ENCODE assay signal across 21 cellular contexts in genomic region chr3:124631727-124632126, GRCh38.
DNase-seq lines count a peak whose midpoint lies in the region; ATAC-seq and TF ChIP-seq lines count a peak whose summit lies in the region.
"Had no signal": no experiment of that assay in that cellular context is flagged by ENCODE, and none has a peak within 500 bp of the region (broad histone marks: within the 10 kb centered on the region; RNA-seq: fewer than 3 reads in every experiment).

No MANE protein-coding gene starts in this region.

- no peaks in the 10 kb centered on the region for H3K4me1 Mint-ChIP-seq in CD8-positive, alpha-beta memory T cell

- no peaks in the 10 kb centered on the region for H3K9me3 Mint-ChIP-seq in CD8-positive, alpha-beta memory T cell
- H3K9me3 Mint-ChIP-seq: CD8-positive, alpha-beta T cell had no signal

- H3K4me3 ChIP-seq in SJCRH30 (no peak overlapping the region), stomach (no peak overlapping the region)
- no peak overlapping the region for H3K4me3 ChIP-seq in CD8-positive, alpha-beta memory T cell (ENCODE audit: low read length)
- H3K4me3 ChIP-seq: GM23248, MG63 had no signal

- no peak for TF ChIP-seq POLR2A in stomach (IDR thresholded peaks at IDR 0.05)

- intact Hi-C loops in stomach (cut with DNase I; ENCODE audit: low total_unique reads), result no loop called here

- H3K36me3 ChIP-seq in SJCRH30 (no peaks in the 10 kb centered on the region), stomach (peaks cover 5 to 38% (median 25%) of the 10 kb centered on the region in 4 donors)
- no peaks in the 10 kb centered on the region for H3K36me3 ChIP-seq in CD8-positive, alpha-beta memory T cell (ENCODE audit: insufficient read depth, low read length)
- H3K36me3 ChIP-seq: MG63 had no signal

- TF ChIP-seq CTCF in stomach (IDR thresholded peaks at IDR 0.05), result no peak

- no peak overlapping the region for H3K27ac Mint-ChIP-seq in CD8-positive, alpha-beta memory T cell
- H3K27ac Mint-ChIP-seq: B cell; CD8-positive, alpha-beta T cell had no signal

- CTCF ChIA-PET in CD8-positive, alpha-beta memory T cell (lab: Charles Lee), result no interaction called here

- H3K27ac ChIP-seq in SJCRH30 (no peak overlapping the region), stomach (peak overlapping the region in 4 of 5 donors; percentile 11 to 58 (median 44))
- no peak overlapping the region for H3K27ac ChIP-seq in CD8-positive, alpha-beta memory T cell (ENCODE audit: low read depth, low read length)
- H3K27ac ChIP-seq: C4-2B, GM23248 had no signal

- H3K36me3 Mint-ChIP-seq in CD8-positive, alpha-beta memory T cell, result no peaks in the 10 kb centered on the region
- H3K36me3 Mint-ChIP-seq: CD8-positive, alpha-beta T cell had no signal

- ATAC-seq in SK-N-SH treated with all-trans-retinoic acid at 6 μM for 48 hours, result no peak
- ATAC-seq: CD8-positive, alpha-beta T cell had no signal

- H3K4me1 ChIP-seq in SJCRH30, result peaks cover 22% of the 10 kb centered on the region
- H3K4me1 ChIP-seq in stomach, result peaks cover 31 to 79% (median 60%) of the 10 kb centered on the region in 4 donors
- H3K4me1 ChIP-seq in CD8-positive, alpha-beta memory T cell (ENCODE audit: insufficient read depth, low read length), result no peaks in the 10 kb centered on the region

- no peaks in the 10 kb centered on the region for H3K27me3 ChIP-seq in SJCRH30
- no peaks in the 10 kb centered on the region for H3K27me3 ChIP-seq in stomach
- no peaks in the 10 kb centered on the region for H3K27me3 ChIP-seq in CD8-positive, alpha-beta memory T cell (ENCODE audit: insufficient read depth, low read length, poor library complexity, severe bottlenecking)
- H3K27me3 ChIP-seq: MG63 had no signal

- no peak overlapping the region for H3K4me3 Mint-ChIP-seq in CD8-positive, alpha-beta memory T cell
- H3K4me3 Mint-ChIP-seq: B cell; CD8-positive, alpha-beta T cell had no signal

- DNase-seq in NCI-H2171 treated with DMSO at 0.1 percent for 48 hours (lab: John Stamatoyannopoulos, UW) (peak; percentile 36), SJCRH30 (peak; percentile 41 to 63), myocyte (ENCODE audit: low read depth) (peak; percentile 10), stomach (no peak), midbrain (lab: John Stamatoyannopoulos, UW) (no peak)
- no peak for DNase-seq in CD8-positive, alpha-beta memory T cell
- DNase-seq: Calu3; CD8-positive, alpha-beta T cell; GM23248; H7; KBM-7; MG63; NCI-H2029; NCI-H226; NCI-H510A; NCI-H748 treated with DMSO at 0.1 percent for 48 hours; SIG-M5; SK-N-SH had no signal

- POLR2A ChIA-PET in CD8-positive, alpha-beta memory T cell (lab: Charles Lee), result no interaction called here

- no peaks in the 10 kb centered on the region; the same call in 1 of the 2 replicates for H3K9me3 ChIP-seq in SJCRH30 (replicated peaks)
- no peaks in the 10 kb centered on the region for H3K9me3 ChIP-seq in stomach
- no peaks in the 10 kb centered on the region for H3K9me3 ChIP-seq in CD8-positive, alpha-beta memory T cell (ENCODE audit: low read length)
- H3K9me3 ChIP-seq: MG63, SK-N-SH had no signal

- 50 to 78% (median 74%) methylated on average over 5 of the region's 5 CpGs for WGBS in stomach, 5 donors

- peaks cover 6 to 10% of the 10 kb centered on the region in 2 donors for H3K27me3 Mint-ChIP-seq in CD8-positive, alpha-beta memory T cell
- H3K27me3 Mint-ChIP-seq: B cell had no signal

- no peak for TF ChIP-seq EP300 in stomach (IDR thresholded peaks at IDR 0.05)

TF ChIP-seq in SK-N-SH treated with all-trans-retinoic acid at 6 μM for 48 hours, 23 proteins besides CTCF, POLR2A, EP300 and RAD21:
- TF ChIP-seq, protein P1, sequence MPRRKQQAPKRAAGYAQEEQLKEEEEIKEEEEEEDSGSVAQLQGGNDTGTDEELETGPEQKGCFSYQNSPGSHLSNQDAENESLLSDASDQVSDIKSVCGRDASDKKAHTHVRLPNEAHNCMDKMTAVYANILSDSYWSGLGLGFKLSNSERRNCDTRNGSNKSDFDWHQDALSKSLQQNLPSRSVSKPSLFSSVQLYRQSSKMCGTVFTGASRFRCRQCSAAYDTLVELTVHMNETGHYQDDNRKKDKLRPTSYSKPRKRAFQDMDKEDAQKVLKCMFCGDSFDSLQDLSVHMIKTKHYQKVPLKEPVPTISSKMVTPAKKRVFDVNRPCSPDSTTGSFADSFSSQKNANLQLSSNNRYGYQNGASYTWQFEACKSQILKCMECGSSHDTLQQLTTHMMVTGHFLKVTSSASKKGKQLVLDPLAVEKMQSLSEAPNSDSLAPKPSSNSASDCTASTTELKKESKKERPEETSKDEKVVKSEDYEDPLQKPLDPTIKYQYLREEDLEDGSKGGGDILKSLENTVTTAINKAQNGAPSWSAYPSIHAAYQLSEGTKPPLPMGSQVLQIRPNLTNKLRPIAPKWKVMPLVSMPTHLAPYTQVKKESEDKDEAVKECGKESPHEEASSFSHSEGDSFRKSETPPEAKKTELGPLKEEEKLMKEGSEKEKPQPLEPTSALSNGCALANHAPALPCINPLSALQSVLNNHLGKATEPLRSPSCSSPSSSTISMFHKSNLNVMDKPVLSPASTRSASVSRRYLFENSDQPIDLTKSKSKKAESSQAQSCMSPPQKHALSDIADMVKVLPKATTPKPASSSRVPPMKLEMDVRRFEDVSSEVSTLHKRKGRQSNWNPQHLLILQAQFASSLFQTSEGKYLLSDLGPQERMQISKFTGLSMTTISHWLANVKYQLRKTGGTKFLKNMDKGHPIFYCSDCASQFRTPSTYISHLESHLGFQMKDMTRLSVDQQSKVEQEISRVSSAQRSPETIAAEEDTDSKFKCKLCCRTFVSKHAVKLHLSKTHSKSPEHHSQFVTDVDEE (CRISPR knock-in tag; IDR thresholded peaks at IDR 0.05), result no peak
- TF ChIP-seq TOX (CRISPR knock-in tag; IDR thresholded peaks at IDR 0.05; ENCODE audit: borderline replicate concordance) (no peak), ZFP30 (CRISPR knock-in tag; IDR thresholded peaks at IDR 0.05) (no peak), ZNF565 (CRISPR knock-in tag; conservative IDR thresholded peaks at IDR 0.05; ENCODE audit: low read depth) (no peak), RARB (CRISPR knock-in tag; IDR thresholded peaks at IDR 0.05) (no peak), ZC3H10 (CRISPR knock-in tag; IDR thresholded peaks at IDR 0.05) (no peak), CSDC2 (CRISPR knock-in tag; IDR thresholded peaks at IDR 0.05) (no peak), ZFP3 (CRISPR knock-in tag; IDR thresholded peaks at IDR 0.05) (no peak), ZNF8 (CRISPR knock-in tag; IDR thresholded peaks at IDR 0.05) (no peak), TCF4 (CRISPR knock-in tag; IDR thresholded peaks at IDR 0.05; ENCODE audit: borderline replicate concordance) (no peak), SNAI2 (CRISPR knock-in tag; IDR thresholded peaks at IDR 0.05) (no peak), ISL1 (CRISPR knock-in tag; IDR thresholded peaks at IDR 0.05) (no peak), GLIS3 (CRISPR knock-in tag; IDR thresholded peaks at IDR 0.05) (no peak), OSR1 (CRISPR knock-in tag; IDR thresholded peaks at IDR 0.05) (no peak)
- TF ChIP-seq, protein P2, sequence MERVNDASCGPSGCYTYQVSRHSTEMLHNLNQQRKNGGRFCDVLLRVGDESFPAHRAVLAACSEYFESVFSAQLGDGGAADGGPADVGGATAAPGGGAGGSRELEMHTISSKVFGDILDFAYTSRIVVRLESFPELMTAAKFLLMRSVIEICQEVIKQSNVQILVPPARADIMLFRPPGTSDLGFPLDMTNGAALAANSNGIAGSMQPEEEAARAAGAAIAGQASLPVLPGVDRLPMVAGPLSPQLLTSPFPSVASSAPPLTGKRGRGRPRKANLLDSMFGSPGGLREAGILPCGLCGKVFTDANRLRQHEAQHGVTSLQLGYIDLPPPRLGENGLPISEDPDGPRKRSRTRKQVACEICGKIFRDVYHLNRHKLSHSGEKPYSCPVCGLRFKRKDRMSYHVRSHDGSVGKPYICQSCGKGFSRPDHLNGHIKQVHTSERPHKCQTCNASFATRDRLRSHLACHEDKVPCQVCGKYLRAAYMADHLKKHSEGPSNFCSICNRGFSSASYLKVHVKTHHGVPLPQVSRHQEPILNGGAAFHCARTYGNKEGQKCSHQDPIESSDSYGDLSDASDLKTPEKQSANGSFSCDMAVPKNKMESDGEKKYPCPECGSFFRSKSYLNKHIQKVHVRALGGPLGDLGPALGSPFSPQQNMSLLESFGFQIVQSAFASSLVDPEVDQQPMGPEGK (CRISPR knock-in tag; IDR thresholded peaks at IDR 0.05; ENCODE audit: borderline replicate concordance), result no peak
- TF ChIP-seq, protein P3, sequence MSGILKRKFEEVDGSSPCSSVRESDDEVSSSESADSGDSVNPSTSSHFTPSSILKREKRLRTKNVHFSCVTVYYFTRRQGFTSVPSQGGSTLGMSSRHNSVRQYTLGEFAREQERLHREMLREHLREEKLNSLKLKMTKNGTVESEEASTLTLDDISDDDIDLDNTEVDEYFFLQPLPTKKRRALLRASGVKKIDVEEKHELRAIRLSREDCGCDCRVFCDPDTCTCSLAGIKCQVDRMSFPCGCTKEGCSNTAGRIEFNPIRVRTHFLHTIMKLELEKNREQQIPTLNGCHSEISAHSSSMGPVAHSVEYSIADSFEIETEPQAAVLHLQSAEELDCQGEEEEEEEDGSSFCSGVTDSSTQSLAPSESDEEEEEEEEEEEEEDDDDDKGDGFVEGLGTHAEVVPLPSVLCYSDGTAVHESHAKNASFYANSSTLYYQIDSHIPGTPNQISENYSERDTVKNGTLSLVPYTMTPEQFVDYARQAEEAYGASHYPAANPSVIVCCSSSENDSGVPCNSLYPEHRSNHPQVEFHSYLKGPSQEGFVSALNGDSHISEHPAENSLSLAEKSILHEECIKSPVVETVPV (CRISPR knock-in tag; IDR thresholded peaks at IDR 0.05), result no peak

Comparison
In these comparisons a context has a peak if more than half of its experiments do, and no peak if none do; other contexts are left out.
1. DNase-seq: peak in NCI-H2171 treated with DMSO at 0.1 percent for 48 hours (single experiment), SJCRH30 (2 of 2) and myocyte (single experiment); none in stomach (single experiment), CD8-positive, alpha-beta memory T cell (0 of 5) and midbrain (single experiment).
2. H3K27ac ChIP-seq: peak in stomach (4 of 5); none in SJCRH30 (single experiment) and CD8-positive, alpha-beta memory T cell (single experiment).